8 cellular contexts compared by ENCODE assay signal in the genomic region with DNA sequence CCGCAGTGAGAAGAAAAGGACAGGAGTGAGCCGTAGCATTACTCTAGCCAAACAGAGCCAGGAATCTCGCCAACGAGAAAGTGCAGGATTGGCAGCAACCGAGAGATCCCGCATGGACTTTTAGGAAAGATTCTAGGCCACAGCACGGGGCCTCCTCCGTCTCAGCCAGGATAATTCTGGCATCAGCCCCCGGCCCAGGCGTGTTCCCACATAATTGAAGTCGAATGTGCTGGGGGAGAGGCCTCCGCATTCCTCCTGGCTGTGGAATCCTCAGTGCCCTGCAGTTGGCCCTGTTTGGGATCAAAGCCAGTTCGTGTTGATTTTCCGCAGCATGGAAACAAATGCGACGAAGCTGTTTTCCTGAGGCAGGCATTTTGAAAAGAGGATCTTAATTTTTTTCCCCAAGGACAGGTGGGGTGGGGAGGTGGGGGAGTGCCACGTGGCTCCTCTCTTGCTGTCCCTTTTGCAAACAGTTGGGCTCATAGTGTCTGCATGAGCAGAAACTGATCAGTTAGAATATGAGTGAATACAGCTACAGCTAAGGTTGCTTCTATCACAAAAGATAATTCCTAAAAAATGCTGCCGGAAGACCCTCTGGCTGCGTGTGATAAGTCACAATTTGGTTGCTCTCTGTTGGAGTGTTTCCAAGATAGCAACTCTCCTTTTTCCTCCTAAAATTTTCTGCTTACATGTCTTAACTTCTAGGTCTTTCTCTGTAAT. TPM values are rescaled to one million over a fixed set of nuclear protein-coding genes. Genes with fewer than 3 reads are reported as not detected.
A peak's percentile ranks its signal among the peaks of the same experiment; 100 is the strongest.
DNase-seq lines count a peak whose midpoint lies in the region; ATAC-seq and TF ChIP-seq lines count a peak whose summit lies in the region.

No MANE protein-coding gene starts in this region.

- no peaks in the 10 kb centered on the region for H3K9me2 ChIP-seq in GM23338 (ENCODE audit: insufficient read depth)

- H3K4me1 Mint-ChIP-seq in GM23338: peaks cover 24% of the 10 kb centered on the region
- peaks cover 0 to 5% (median 0%) of the 10 kb centered on the region in 4 donors for H3K4me1 Mint-ChIP-seq in CD4-positive, alpha-beta memory T cell

- H4K20me1 ChIP-seq in GM23338 (replicated peaks; ENCODE audit: insufficient read depth): no peaks in the 10 kb centered on the region; the same call in 1 of the 2 replicates

- peak; percentile 91 for ATAC-seq in GM23338

- WGBS in sigmoid colon, 2 donors: 67 to 79% methylated on average over 19 of the region's 19 CpGs

- H3K9me3 ChIP-seq in sigmoid colon: no peaks in the 10 kb centered on the region
- H3K9me3 ChIP-seq in CD4-positive, alpha-beta memory T cell (ENCODE audit: control insufficient read depth in 1 of 2, low read length in 2 of 2): no peaks in the 10 kb centered on the region

- TF ChIP-seq CTCF in GM23338 (conservative IDR thresholded peaks at IDR 0.05; ENCODE audit: low read depth in 2 of 2) (no peak), choroid plexus epithelial cell (conservative IDR thresholded peaks at IDR 0.05; ENCODE audit: low read depth, low read length) (no peak), sigmoid colon (IDR thresholded peaks at IDR 0.05) (no peak)

- H3K27ac Mint-ChIP-seq in GM23338: peak overlapping the region; percentile 61
- peak overlapping the region in 1 of 7 donors; percentile 42 for H3K27ac Mint-ChIP-seq in CD4-positive, alpha-beta memory T cell

- intact Hi-C loops in sigmoid colon (cut with DNase I): loop anchor here (5.0 kb wide), 1 partner anchor 39 kb away; a partner anchor contains a TSS
- intact Hi-C loops in CD4-positive, alpha-beta memory T cell (cut with micrococcal nuclease): no loop called here

- CTCF ChIA-PET in CD4-positive, alpha-beta memory T cell (lab: Charles Lee; ENCODE audit: partially characterized antibody): interaction anchor here (1.3 kb wide), 1 partner anchor 9 kb away, joined by 3 read pairs; no protein-coding TSS in a partner anchor

- DNase-seq in GM23338 (ENCODE audit: low spot score) (peak; percentile 85), choroid plexus epithelial cell (ENCODE audit: low read depth) (peak; percentile 70), iris pigment epithelial cell (ENCODE audit: low read depth) (peak; percentile 75), sigmoid colon (peak; percentile 90), MV-4-11 (lab: John Stamatoyannopoulos, UW) (no peak), NCI-H187 (lab: John Stamatoyannopoulos, UW) (no peak), activated gamma-delta T cell treated with Interleukin-2 at 50 U/mL for 16 hours (no peak)
- no peak for DNase-seq in CD4-positive, alpha-beta memory T cell

- peak overlapping the region; percentile 64 for H3K4me2 ChIP-seq in GM23338

- H3F3A ChIP-seq in GM23338 (replicated peaks; ENCODE audit: low read depth): peaks cover 13% of the 10 kb centered on the region; the same call in 1 of the 2 replicates

- H3K79me2 ChIP-seq in GM23338 (replicated peaks; ENCODE audit: insufficient read depth): no peaks in the 10 kb centered on the region

- H3K4me3 ChIP-seq in GM23338 (0 out of 2 replicates have a peak overlapping the region, but pooled peaks have one; percentile 13), choroid plexus epithelial cell (ENCODE audit: low read depth, low read length) (peak overlapping the region; percentile 22), sigmoid colon (peak overlapping the region in 3 of 4 donors; percentile 4 to 23 (median 11))
- H3K4me3 ChIP-seq in CD4-positive, alpha-beta memory T cell (ENCODE audit: low read length in 2 of 2): no peak overlapping the region

- H3K9me3 Mint-ChIP-seq in GM23338: no peaks in the 10 kb centered on the region
- H3K9me3 Mint-ChIP-seq in CD4-positive, alpha-beta memory T cell: no peaks in the 10 kb centered on the region

- H3K27me3 ChIP-seq in GM23338 (ENCODE audit: insufficient read depth): no peaks in the 10 kb centered on the region
- no peaks in the 10 kb centered on the region for H3K27me3 ChIP-seq in sigmoid colon
- no peaks in the 10 kb centered on the region for H3K27me3 ChIP-seq in CD4-positive, alpha-beta memory T cell (ENCODE audit: insufficient read depth, low read length)

- H3K27me3 Mint-ChIP-seq in GM23338 (ENCODE audit: insufficient read depth, low read depth, poor library complexity): peaks cover 6% of the 10 kb centered on the region
- H3K27me3 Mint-ChIP-seq in CD4-positive, alpha-beta memory T cell: no peaks in the 10 kb centered on the region

- peak overlapping the region; percentile 70 for H2AFZ ChIP-seq in GM23338

- no peak for TF ChIP-seq POLR2A in sigmoid colon (IDR thresholded peaks at IDR 0.05)

- H3K36me3 Mint-ChIP-seq in GM23338 (ENCODE audit: low read depth): no peaks in the 10 kb centered on the region
- H3K36me3 Mint-ChIP-seq in CD4-positive, alpha-beta memory T cell: peaks cover 6 to 7% of the 10 kb centered on the region in 2 donors

- H3K4me1 ChIP-seq in GM23338 (ENCODE audit: insufficient read depth) (peaks cover 19% of the 10 kb centered on the region), sigmoid colon (peaks cover 0 to 24% (median 22%) of the 10 kb centered on the region in 4 donors)
- H3K4me1 ChIP-seq in CD4-positive, alpha-beta memory T cell (ENCODE audit: insufficient read depth, low read length): no peaks in the 10 kb centered on the region

- no peak for TF ChIP-seq EP300 in sigmoid colon (IDR thresholded peaks at IDR 0.05)

- H3K27ac ChIP-seq in GM23338 (ENCODE audit: low read depth) (peak overlapping the region; percentile 84), sigmoid colon (peak overlapping the region; percentile 70 to 78 (median 76))
- no peak overlapping the region for H3K27ac ChIP-seq in CD4-positive, alpha-beta memory T cell (ENCODE audit: low read depth, low read length)

- POLR2A ChIA-PET in CD4-positive, alpha-beta memory T cell (lab: Charles Lee; ENCODE audit: partially characterized antibody): no interaction called here

- peak overlapping the region; percentile 21; the same call in 2 of the 3 replicates for H3K4me3 Mint-ChIP-seq in GM23338
- H3K4me3 Mint-ChIP-seq in CD4-positive, alpha-beta memory T cell: no peak overlapping the region

- no peaks in the 10 kb centered on the region for H3K36me3 ChIP-seq in GM23338 (ENCODE audit: insufficient read depth)
- H3K36me3 ChIP-seq in sigmoid colon: peaks cover 0 to 8% (median 0%) of the 10 kb centered on the region in 4 donors
- H3K36me3 ChIP-seq in CD4-positive, alpha-beta memory T cell (ENCODE audit: insufficient read depth, low read length): no peaks in the 10 kb centered on the region

TF ChIP-seq in GM23338, 12 proteins besides CTCF, POLR2A, EP300 and RAD21:
- TF ChIP-seq EZH2 (IDR thresholded peaks at IDR 0.05; ENCODE audit: low read depth, unreplicated experiment): no peak

RNA-seq across cellular contexts. Expression of a gene that starts 37.3 kb away (rescaled TPM):
- 44.8 and 52.9 TPM in 2 replicates for total RNA-seq in GM23338 (2014; rRNA removed; shearing (Covaris generic))
- polyA plus RNA-seq in GM23338 (2016; fragmentation: Nextera tagmentation; extraction: Ambion mirVana): 59.5 and 61.0 TPM in 2 replicates
- total RNA-seq in sigmoid colon: 100 to 1,000 TPM in 1 of 4 donors, 10 to 100 TPM in 3; 42.5 to 119 (median 54.7) TPM
- polyA plus RNA-seq in sigmoid colon: 10 to 100 TPM in 2 of 3 donors, 1 to 10 TPM in 1; 6.5 to 24.3 (median 10.2) TPM
- 10 to 100 TPM; 70.3 to 74.8 TPM for total RNA-seq in CD4-positive, alpha-beta memory T cell
- polyA plus RNA-seq in CD4-positive, alpha-beta memory T cell: 10 to 100 TPM; 11.0 to 35.8 TPM

RNA-seq across cellular contexts. Expression of a gene that starts 49.4 kb away (rescaled TPM):
- 17.2 and 19.4 TPM in 2 replicates for total RNA-seq in GM23338 (2014; rRNA removed; shearing (Covaris generic))
- 13.6 and 14.9 TPM in 2 replicates for polyA plus RNA-seq in GM23338 (2016; fragmentation: Nextera tagmentation; extraction: Ambion mirVana)
- total RNA-seq in sigmoid colon: 10 to 100 TPM; 19.5 to 29.5 (median 20.7) TPM
- 1 to 10 TPM; 8.4 to 9.9 (median 9.0) TPM for polyA plus RNA-seq in sigmoid colon
- total RNA-seq in CD4-positive, alpha-beta memory T cell: 10 to 100 TPM; 25.9 to 27.5 TPM
- 10 to 100 TPM; 21.4 to 29.6 TPM for polyA plus RNA-seq in CD4-positive, alpha-beta memory T cell

RNA-seq across cellular contexts. Expression of a gene that starts 49.5 kb away (rescaled TPM):
- 23.1 and 24.4 TPM in 2 replicates for total RNA-seq in GM23338 (2014; rRNA removed; shearing (Covaris generic))
- polyA plus RNA-seq in GM23338 (2016; fragmentation: Nextera tagmentation; extraction: Ambion mirVana) (15.4 and 16.3 TPM in 2 replicates), sigmoid colon (10 to 100 TPM in 1 of 3 donors, 1 to 10 TPM in 2; 5.8 to 22.3 (median 6.0) TPM)
- 10 to 100 TPM in 3 of 4 donors, 1 to 10 TPM in 1; 9.4 to 31.0 (median 18.2) TPM for total RNA-seq in sigmoid colon
- total RNA-seq in CD4-positive, alpha-beta memory T cell: 10 to 100 TPM; 52.2 to 58.3 TPM
- polyA plus RNA-seq in CD4-positive, alpha-beta memory T cell: 10 to 100 TPM; 13.4 to 14.6 TPM

Comparison
In these comparisons a context has a peak if more than half of its experiments do, and no peak if none do; other contexts are left out.
1. DNase-seq: peak in GM23338 (single experiment), choroid plexus epithelial cell (single experiment), iris pigment epithelial cell (single experiment) and sigmoid colon (single experiment); none in MV-4-11 (single experiment), NCI-H187 (0 of 2), activated gamma-delta T cell treated with Interleukin-2 at 50 U/mL for 16 hours (single experiment) and CD4-positive, alpha-beta memory T cell (0 of 5).
2. H3K4me3 ChIP-seq: peak in GM23338 (single experiment), choroid plexus epithelial cell (single experiment) and sigmoid colon (3 of 4); none in CD4-positive, alpha-beta memory T cell (0 of 2).